Comparison of ENCODE assay signal across 12 cellular contexts in genomic region chr2:207487650-207488315, GRCh38. TPM values are rescaled to one million over a fixed set of nuclear protein-coding genes. Genes with fewer than 3 reads are reported as not detected.
DNase-seq lines count a peak whose midpoint lies in the region; ATAC-seq, FAIRE-seq and TF ChIP-seq lines count a peak whose summit lies in the region.
"Had no signal": no experiment of that assay in that cellular context is flagged by ENCODE, and none has a peak within 500 bp of the region (broad histone marks: within the 10 kb centered on the region; RNA-seq: fewer than 3 reads in every experiment).

No MANE protein-coding gene starts in this region.

- DNase-seq in cardiac muscle cell (ENCODE audit: low read depth in 1 of 2, low spot score in 1 of 2) (peak in 1 of 2 donors; percentile 77), left ventricle myocardium superior (no peak), RPMI7951 (ENCODE audit: low read depth) (peak; percentile 82), fibroblast of gingiva (ENCODE audit: low read depth) (peak; percentile 82), urothelium cell line (ENCODE audit: low spot score) (peak; percentile 88), GM12891 (ENCODE audit: insufficient read length, low spot score) (no peak)
- no peak for DNase-seq in activated CD8-positive, alpha-beta T cell treated with anti-CD3 and anti-CD28 coated beads for 36 hours
- DNase-seq: dermis blood vessel endothelial cell, H7, T-helper 2 cell had no signal

- no peaks in the 10 kb centered on the region for H3K36me3 ChIP-seq in cardiac muscle cell
- H3K36me3 ChIP-seq: prostate gland had no signal

- peak; percentile 27 for TF ChIP-seq CTCF in cardiac muscle cell (IDR thresholded peaks at IDR 0.05; ENCODE audit: low read depth, low read length)
- TF ChIP-seq CTCF in activated CD8-positive, alpha-beta T cell treated with anti-CD3 and anti-CD28 coated beads for 36 hours (IDR thresholded peaks at IDR 0.05): no peak

- no peak overlapping the region for H3K4me3 ChIP-seq in cardiac muscle cell
- H3K4me3 ChIP-seq: prostate gland had no signal

- H3K4me3 Mint-ChIP-seq in activated CD8-positive, alpha-beta T cell treated with anti-CD3 and anti-CD28 coated beads for 36 hours: no peak overlapping the region

- ATAC-seq in left ventricle myocardium superior (no peak), HG03108 (IDR thresholded peaks at IDR 0.05; ENCODE audit: unreplicated experiment) (no peak)
- no peak for ATAC-seq in activated CD8-positive, alpha-beta T cell treated with anti-CD3 and anti-CD28 coated beads for 36 hours

- CTCF ChIA-PET in activated CD8-positive, alpha-beta T cell treated with anti-CD3 and anti-CD28 coated beads for 36 hours (lab: Charles Lee): interaction anchor here (0.7 kb wide), 1 partner anchor 10 kb away, joined by 3 read pairs; no protein-coding TSS in a partner anchor

- no peaks in the 10 kb centered on the region for H3K9me3 Mint-ChIP-seq in activated CD8-positive, alpha-beta T cell treated with anti-CD3 and anti-CD28 coated beads for 36 hours

- H3K27me3 Mint-ChIP-seq in activated CD8-positive, alpha-beta T cell treated with anti-CD3 and anti-CD28 coated beads for 36 hours: no peaks in the 10 kb centered on the region

- intact Hi-C loops in left ventricle myocardium superior (cut with micrococcal nuclease): no loop called here
- intact Hi-C loops in activated CD8-positive, alpha-beta T cell treated with anti-CD3 and anti-CD28 coated beads for 36 hours (cut with micrococcal nuclease): no loop called here

- H3K27ac ChIP-seq in cardiac muscle cell: no peak overlapping the region
- H3K27ac ChIP-seq: prostate gland had no signal

- FAIRE-seq in urothelium cell line (lab: Jason Lieb, UNC) (no peak), GM12891 (lab: Jason Lieb, UNC) (no peak)

- POLR2A ChIA-PET in activated CD8-positive, alpha-beta T cell treated with anti-CD3 and anti-CD28 coated beads for 36 hours (lab: Charles Lee): no interaction called here

- no peak overlapping the region for H3K27ac Mint-ChIP-seq in activated CD8-positive, alpha-beta T cell treated with anti-CD3 and anti-CD28 coated beads for 36 hours

- H3K27me3 ChIP-seq in cardiac muscle cell: no peaks in the 10 kb centered on the region

- peaks cover 17% of the 10 kb centered on the region for H3K4me1 ChIP-seq in cardiac muscle cell (ENCODE audit: low read depth)
- H3K4me1 ChIP-seq: prostate gland had no signal

- TF ChIP-seq POLR2A in GM12891 (IDR thresholded peaks at IDR 0.05; ENCODE audit: low read depth, low read length): no peak

- H3K36me3 Mint-ChIP-seq in activated CD8-positive, alpha-beta T cell treated with anti-CD3 and anti-CD28 coated beads for 36 hours (ENCODE audit: low read depth): no peaks in the 10 kb centered on the region

- no peaks in the 10 kb centered on the region for H3K9me3 ChIP-seq in cardiac muscle cell (ENCODE audit: low read depth)
- H3K9me3 ChIP-seq: prostate gland had no signal

- peaks cover 8% of the 10 kb centered on the region for H3K4me1 Mint-ChIP-seq in activated CD8-positive, alpha-beta T cell treated with anti-CD3 and anti-CD28 coated beads for 36 hours (ENCODE audit: low read depth)

TF ChIP-seq in GM12891, 5 proteins besides CTCF, POLR2A, EP300 and RAD21:
- no peak for TF ChIP-seq POLR2AphosphoS5 (IDR thresholded peaks at IDR 0.05; ENCODE audit: low read depth, low read length)
- TF ChIP-seq TAF1 (IDR thresholded peaks at IDR 0.05; ENCODE audit: low read depth, low read length): no peak
- no peak for TF ChIP-seq PAX5 (IDR thresholded peaks at IDR 0.05; ENCODE audit: insufficient read depth, low read length, severe bottlenecking)
- no peak for TF ChIP-seq SPI1 (IDR thresholded peaks at IDR 0.05; ENCODE audit: low read depth, low read length)
- no peak for TF ChIP-seq POU2F2 (IDR thresholded peaks at IDR 0.05; ENCODE audit: low read depth, low read length)

RNA-seq across cellular contexts. Expression of gene CREB1, which starts 42.0 kb away (rescaled TPM):
- total RNA-seq in cardiac muscle cell (24.1 and 48.9 TPM in 2 replicates), left ventricle myocardium superior (51.0 TPM)
- 31.9 and 54.0 TPM in 2 replicates for polyA plus RNA-seq in cardiac muscle cell
- 28.0 and 39.8 TPM in 2 replicates for total RNA-seq in RPMI7951 (2014; rRNA removed; shearing (Covaris generic))
- 24.4 TPM for polyA plus RNA-seq in GM12891 (2012; ENCODE audit: low read depth, missing spikeins)
- 10 to 100 TPM; 92.8 to 95.8 TPM for total RNA-seq in activated CD8-positive, alpha-beta T cell treated with anti-CD3 and anti-CD28 coated beads for 36 hours

Comparison
In these comparisons a context has a peak if more than half of its experiments do, and no peak if none do; other contexts are left out.
1. DNase-seq: peak in RPMI7951 (single experiment), fibroblast of gingiva (single experiment) and urothelium cell line (single experiment); none in left ventricle myocardium superior (single experiment), GM12891 (single experiment) and activated CD8-positive, alpha-beta T cell treated with anti-CD3 and anti-CD28 coated beads for 36 hours (single experiment).